16 cellular contexts compared by ENCODE assay signal in genomic region chr3:20878676-20879075, GRCh38.
DNase-seq lines count a peak whose midpoint lies in the region; TF ChIP-seq lines count a peak whose summit lies in the region.
"Had no signal": no experiment of that assay in that cellular context is flagged by ENCODE, and none has a peak within 500 bp of the region (broad histone marks: within the 10 kb centered on the region; RNA-seq: fewer than 3 reads in every experiment).

No MANE protein-coding gene starts in this region.

- H3K4me1 Mint-ChIP-seq in nephron, result no peaks in the 10 kb centered on the region
- H3K4me1 Mint-ChIP-seq: B cell; CD4-positive, CD25-positive, alpha-beta regulatory T cell had no signal

- no peak overlapping the region for H3K4me3 Mint-ChIP-seq in nephron
- H3K4me3 Mint-ChIP-seq: B cell; CD4-positive, CD25-positive, alpha-beta regulatory T cell; CD8-positive, alpha-beta T cell had no signal

- H3K9me3 Mint-ChIP-seq in nephron, result peaks cover 11% of the 10 kb centered on the region

- no peak for TF ChIP-seq CTCF in nephron (IDR thresholded peaks at IDR 0.05; ENCODE audit: unreplicated experiment in 3 of 3)

- DNase-seq in NCI-H446 treated with DMSO at 0.1 percent for 48 hours (lab: John Stamatoyannopoulos, UW) (peak; percentile 3), NCI-H446 (lab: John Stamatoyannopoulos, UW) (no peak), NCI-H2171 treated with DMSO at 0.1 percent for 48 hours (lab: John Stamatoyannopoulos, UW) (peak; percentile 75), activated gamma-delta T cell treated with Interleukin-2 at 50 U/mL for 16 hours (no peak), COLO829 (ENCODE audit: low spot score) (no peak), NAMALWA (ENCODE audit: low spot score) (no peak)
- DNase-seq: CD4-positive, CD25-positive, alpha-beta regulatory T cell; CD8-positive, alpha-beta T cell; DMS153; DND-41; GDM1; GM23248; H7; HCEC 1CT had no signal

- peaks cover 4% of the 10 kb centered on the region for H3K36me3 Mint-ChIP-seq in nephron (ENCODE audit: low read depth)
- H3K36me3 Mint-ChIP-seq: CD4-positive, CD25-positive, alpha-beta regulatory T cell; CD8-positive, alpha-beta T cell had no signal

- H3K27ac Mint-ChIP-seq in nephron, result peak overlapping the region; percentile 30 to 85 (median 48)
- H3K27ac Mint-ChIP-seq: B cell; CD4-positive, CD25-positive, alpha-beta regulatory T cell; CD8-positive, alpha-beta T cell had no signal

- no peaks in the 10 kb centered on the region for H3K27me3 Mint-ChIP-seq in nephron (ENCODE audit: low read depth)
- H3K27me3 Mint-ChIP-seq: B cell; CD4-positive, CD25-positive, alpha-beta regulatory T cell had no signal

Comparison
In these comparisons a context has a peak if more than half of its experiments do, and no peak if none do; other contexts are left out.
1. DNase-seq: peak in NCI-H446 treated with DMSO at 0.1 percent for 48 hours (single experiment) and NCI-H2171 treated with DMSO at 0.1 percent for 48 hours (single experiment); none in NCI-H446 (0 of 2), activated gamma-delta T cell treated with Interleukin-2 at 50 U/mL for 16 hours (single experiment), COLO829 (single experiment) and NAMALWA (single experiment).